ENCODE assay signal across 1 cellular context in the genomic region with DNA sequence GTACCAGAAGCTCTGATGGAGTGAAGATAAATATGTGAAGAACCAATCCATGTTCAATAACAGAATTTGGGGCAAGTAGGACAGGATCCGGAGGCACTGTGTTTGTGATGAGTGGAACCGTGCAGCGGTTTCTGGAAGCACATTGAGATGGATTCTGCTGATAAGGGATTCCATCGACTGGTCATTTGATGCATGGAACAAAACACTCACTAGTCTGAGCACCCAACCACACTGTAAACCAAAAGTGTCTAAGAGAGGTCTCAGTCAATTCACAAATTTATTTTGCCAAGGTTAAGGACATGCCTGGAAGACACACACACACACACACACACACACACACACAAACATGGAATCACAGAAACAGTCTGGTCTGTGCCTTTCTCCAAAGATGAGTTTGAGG.
TF ChIP-seq lines count a peak whose summit lies in the region.

No MANE protein-coding gene starts in this region.

TF ChIP-seq in SK-N-SH, 30 proteins besides CTCF, POLR2A, EP300 and RAD21 (continued from another document):
- no peak for TF ChIP-seq MXI1 (IDR thresholded peaks at IDR 0.05; ENCODE audit: low read depth, low read length)
- no peak for TF ChIP-seq TCF12 (IDR thresholded peaks at IDR 0.05)
- no peak for TF ChIP-seq RXRA (IDR thresholded peaks at IDR 0.05; ENCODE audit: borderline replicate concordance, low read depth)
- no peak for TF ChIP-seq TEAD4 (IDR thresholded peaks at IDR 0.05; ENCODE audit: borderline replicate concordance, insufficient read depth)
- TF ChIP-seq, protein P1, sequence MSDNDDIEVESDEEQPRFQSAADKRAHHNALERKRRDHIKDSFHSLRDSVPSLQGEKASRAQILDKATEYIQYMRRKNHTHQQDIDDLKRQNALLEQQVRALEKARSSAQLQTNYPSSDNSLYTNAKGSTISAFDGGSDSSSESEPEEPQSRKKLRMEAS (IDR thresholded peaks at IDR 0.05; ENCODE audit: low read depth) = no peak
- TF ChIP-seq SIN3A (IDR thresholded peaks at IDR 0.05; ENCODE audit: borderline replicate concordance, low read depth, low read length) = no peak
- TF ChIP-seq FOXM1 (IDR thresholded peaks at IDR 0.05; ENCODE audit: low read depth) = no peak
- TF ChIP-seq MEF2A (IDR thresholded peaks at IDR 0.05; ENCODE audit: borderline replicate concordance, low read depth) = no peak
